Comparison of ENCODE assay signal across 1 cellular context in genomic region chr11:61682093-61682732, GRCh38.
TF ChIP-seq lines count a peak whose summit lies in the region.

No MANE protein-coding gene starts in this region.

TF ChIP-seq in HepG2, 621 proteins besides CTCF, POLR2A, EP300 and RAD21 (continued from another document and continues in another):
- no peak for TF ChIP-seq ZNF275 (CRISPR knock-in tag; IDR thresholded peaks at IDR 0.05; ENCODE audit: borderline replicate concordance)
- peak; percentile 79 for TF ChIP-seq HOXA5 (CRISPR knock-in tag; IDR thresholded peaks at IDR 0.05)
- no peak; the same call in 1 of the 2 replicates for TF ChIP-seq RFXANK (CRISPR knock-in tag; IDR thresholded peaks at IDR 0.05)
- TF ChIP-seq KLF11 (CRISPR knock-in tag; IDR thresholded peaks at IDR 0.05) = peak; percentile 61; the same call in 1 of the 2 replicates
- TF ChIP-seq SATB2 (CRISPR knock-in tag; IDR thresholded peaks at IDR 0.05) = peak; percentile 47; the same call in 1 of the 2 replicates
- TF ChIP-seq ZBTB38 (CRISPR knock-in tag; IDR thresholded peaks at IDR 0.05) = peak; percentile 86
- peak; percentile 82 for TF ChIP-seq SKI (IDR thresholded peaks at IDR 0.05; ENCODE audit: partially characterized antibody)
- TF ChIP-seq ZNF883 (CRISPR knock-in tag; IDR thresholded peaks at IDR 0.05; ENCODE audit: not compliant biosample characterization) = peak; percentile 52
- 0 out of 2 replicates have a peak, but pooled peaks have one; percentile 23 for TF ChIP-seq KDM3A (CRISPR knock-in tag; IDR thresholded peaks at IDR 0.05; ENCODE audit: low read depth)
- TF ChIP-seq IKZF4 (CRISPR knock-in tag; IDR thresholded peaks at IDR 0.05; ENCODE audit: borderline replicate concordance, low read depth, not compliant biosample characterization) = peak; percentile 73
- TF ChIP-seq REL (CRISPR knock-in tag; conservative IDR thresholded peaks at IDR 0.05) = 0 out of 2 replicates have a peak, but pooled peaks have one; percentile 51
- no peak for TF ChIP-seq ZNF446 (CRISPR knock-in tag; IDR thresholded peaks at IDR 0.05)
- TF ChIP-seq, protein P1, sequence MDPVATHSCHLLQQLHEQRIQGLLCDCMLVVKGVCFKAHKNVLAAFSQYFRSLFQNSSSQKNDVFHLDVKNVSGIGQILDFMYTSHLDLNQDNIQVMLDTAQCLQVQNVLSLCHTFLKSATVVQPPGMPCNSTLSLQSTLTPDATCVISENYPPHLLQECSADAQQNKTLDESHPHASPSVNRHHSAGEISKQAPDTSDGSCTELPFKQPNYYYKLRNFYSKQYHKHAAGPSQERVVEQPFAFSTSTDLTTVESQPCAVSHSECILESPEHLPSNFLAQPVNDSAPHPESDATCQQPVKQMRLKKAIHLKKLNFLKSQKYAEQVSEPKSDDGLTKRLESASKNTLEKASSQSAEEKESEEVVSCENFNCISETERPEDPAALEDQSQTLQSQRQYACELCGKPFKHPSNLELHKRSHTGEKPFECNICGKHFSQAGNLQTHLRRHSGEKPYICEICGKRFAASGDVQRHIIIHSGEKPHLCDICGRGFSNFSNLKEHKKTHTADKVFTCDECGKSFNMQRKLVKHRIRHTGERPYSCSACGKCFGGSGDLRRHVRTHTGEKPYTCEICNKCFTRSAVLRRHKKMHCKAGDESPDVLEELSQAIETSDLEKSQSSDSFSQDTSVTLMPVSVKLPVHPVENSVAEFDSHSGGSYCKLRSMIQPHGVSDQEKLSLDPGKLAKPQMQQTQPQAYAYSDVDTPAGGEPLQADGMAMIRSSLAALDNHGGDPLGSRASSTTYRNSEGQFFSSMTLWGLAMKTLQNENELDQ (CRISPR knock-in tag; IDR thresholded peaks at IDR 0.05; ENCODE audit: borderline replicate concordance) = no peak
- TF ChIP-seq KAT2B (IDR thresholded peaks at IDR 0.05; ENCODE audit: borderline replicate concordance, low read depth, low read length) = no peak
- TF ChIP-seq ZSCAN29 (CRISPR knock-in tag; conservative IDR thresholded peaks at IDR 0.05) = no peak; the same call in 1 of the 2 replicates
- TF ChIP-seq PCBP2 (optimal IDR thresholded peaks at IDR 0.05; ENCODE audit: low read depth, low read length, poor library complexity, severe bottlenecking) = no peak
- TF ChIP-seq PBX2 (CRISPR knock-in tag; IDR thresholded peaks at IDR 0.05) = no peak
- TF ChIP-seq, protein P2, sequence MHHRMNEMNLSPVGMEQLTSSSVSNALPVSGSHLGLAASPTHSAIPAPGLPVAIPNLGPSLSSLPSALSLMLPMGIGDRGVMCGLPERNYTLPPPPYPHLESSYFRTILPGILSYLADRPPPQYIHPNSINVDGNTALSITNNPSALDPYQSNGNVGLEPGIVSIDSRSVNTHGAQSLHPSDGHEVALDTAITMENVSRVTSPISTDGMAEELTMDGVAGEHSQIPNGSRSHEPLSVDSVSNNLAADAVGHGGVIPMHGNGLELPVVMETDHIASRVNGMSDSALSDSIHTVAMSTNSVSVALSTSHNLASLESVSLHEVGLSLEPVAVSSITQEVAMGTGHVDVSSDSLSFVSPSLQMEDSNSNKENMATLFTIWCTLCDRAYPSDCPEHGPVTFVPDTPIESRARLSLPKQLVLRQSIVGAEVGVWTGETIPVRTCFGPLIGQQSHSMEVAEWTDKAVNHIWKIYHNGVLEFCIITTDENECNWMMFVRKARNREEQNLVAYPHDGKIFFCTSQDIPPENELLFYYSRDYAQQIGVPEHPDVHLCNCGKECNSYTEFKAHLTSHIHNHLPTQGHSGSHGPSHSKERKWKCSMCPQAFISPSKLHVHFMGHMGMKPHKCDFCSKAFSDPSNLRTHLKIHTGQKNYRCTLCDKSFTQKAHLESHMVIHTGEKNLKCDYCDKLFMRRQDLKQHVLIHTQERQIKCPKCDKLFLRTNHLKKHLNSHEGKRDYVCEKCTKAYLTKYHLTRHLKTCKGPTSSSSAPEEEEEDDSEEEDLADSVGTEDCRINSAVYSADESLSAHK (CRISPR knock-in tag; IDR thresholded peaks at IDR 0.05; ENCODE audit: borderline replicate concordance) = no peak
- TF ChIP-seq MXD3 (CRISPR knock-in tag; IDR thresholded peaks at IDR 0.05) = peak; percentile 91
- peak; percentile 87 for TF ChIP-seq HIVEP1 (CRISPR knock-in tag; IDR thresholded peaks at IDR 0.05)
- peak; percentile 82; the same call in 1 of the 2 replicates for TF ChIP-seq NR0B2 (CRISPR knock-in tag; IDR thresholded peaks at IDR 0.05)
- no peak for TF ChIP-seq ZNF703 (CRISPR knock-in tag; IDR thresholded peaks at IDR 0.05; ENCODE audit: borderline replicate concordance)
- peak; percentile 89 for TF ChIP-seq KAT8 (CRISPR knock-in tag; IDR thresholded peaks at IDR 0.05)
- TF ChIP-seq TMF1 (CRISPR knock-in tag; IDR thresholded peaks at IDR 0.05; ENCODE audit: low read depth) = peak; percentile 76; the same call in 1 of the 2 replicates
- peak; percentile 82 for TF ChIP-seq JUN (CRISPR knock-in tag; IDR thresholded peaks at IDR 0.05)
- no peak for TF ChIP-seq CBX5 (CRISPR knock-in tag; IDR thresholded peaks at IDR 0.05; ENCODE audit: borderline replicate concordance)
- TF ChIP-seq KLF13 (CRISPR knock-in tag; IDR thresholded peaks at IDR 0.05) = no peak
- TF ChIP-seq, protein P3, sequence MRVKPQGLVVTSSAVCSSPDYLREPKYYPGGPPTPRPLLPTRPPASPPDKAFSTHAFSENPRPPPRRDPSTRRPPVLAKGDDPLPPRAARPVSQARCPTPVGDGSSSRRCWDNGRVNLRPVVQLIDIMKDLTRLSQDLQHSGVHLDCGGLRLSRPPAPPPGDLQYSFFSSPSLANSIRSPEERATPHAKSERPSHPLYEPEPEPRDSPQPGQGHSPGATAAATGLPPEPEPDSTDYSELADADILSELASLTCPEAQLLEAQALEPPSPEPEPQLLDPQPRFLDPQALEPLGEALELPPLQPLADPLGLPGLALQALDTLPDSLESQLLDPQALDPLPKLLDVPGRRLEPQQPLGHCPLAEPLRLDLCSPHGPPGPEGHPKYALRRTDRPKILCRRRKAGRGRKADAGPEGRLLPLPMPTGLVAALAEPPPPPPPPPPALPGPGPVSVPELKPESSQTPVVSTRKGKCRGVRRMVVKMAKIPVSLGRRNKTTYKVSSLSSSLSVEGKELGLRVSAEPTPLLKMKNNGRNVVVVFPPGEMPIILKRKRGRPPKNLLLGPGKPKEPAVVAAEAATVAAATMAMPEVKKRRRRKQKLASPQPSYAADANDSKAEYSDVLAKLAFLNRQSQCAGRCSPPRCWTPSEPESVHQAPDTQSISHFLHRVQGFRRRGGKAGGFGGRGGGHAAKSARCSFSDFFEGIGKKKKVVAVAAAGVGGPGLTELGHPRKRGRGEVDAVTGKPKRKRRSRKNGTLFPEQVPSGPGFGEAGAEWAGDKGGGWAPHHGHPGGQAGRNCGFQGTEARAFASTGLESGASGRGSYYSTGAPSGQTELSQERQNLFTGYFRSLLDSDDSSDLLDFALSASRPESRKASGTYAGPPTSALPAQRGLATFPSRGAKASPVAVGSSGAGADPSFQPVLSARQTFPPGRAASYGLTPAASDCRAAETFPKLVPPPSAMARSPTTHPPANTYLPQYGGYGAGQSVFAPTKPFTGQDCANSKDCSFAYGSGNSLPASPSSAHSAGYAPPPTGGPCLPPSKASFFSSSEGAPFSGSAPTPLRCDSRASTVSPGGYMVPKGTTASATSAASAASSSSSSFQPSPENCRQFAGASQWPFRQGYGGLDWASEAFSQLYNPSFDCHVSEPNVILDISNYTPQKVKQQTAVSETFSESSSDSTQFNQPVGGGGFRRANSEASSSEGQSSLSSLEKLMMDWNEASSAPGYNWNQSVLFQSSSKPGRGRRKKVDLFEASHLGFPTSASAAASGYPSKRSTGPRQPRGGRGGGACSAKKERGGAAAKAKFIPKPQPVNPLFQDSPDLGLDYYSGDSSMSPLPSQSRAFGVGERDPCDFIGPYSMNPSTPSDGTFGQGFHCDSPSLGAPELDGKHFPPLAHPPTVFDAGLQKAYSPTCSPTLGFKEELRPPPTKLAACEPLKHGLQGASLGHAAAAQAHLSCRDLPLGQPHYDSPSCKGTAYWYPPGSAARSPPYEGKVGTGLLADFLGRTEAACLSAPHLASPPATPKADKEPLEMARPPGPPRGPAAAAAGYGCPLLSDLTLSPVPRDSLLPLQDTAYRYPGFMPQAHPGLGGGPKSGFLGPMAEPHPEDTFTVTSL (CRISPR knock-in tag; IDR thresholded peaks at IDR 0.05; ENCODE audit: borderline replicate concordance) = no peak
- peak; percentile 81 for TF ChIP-seq ZNF317 (CRISPR knock-in tag; IDR thresholded peaks at IDR 0.05)
- no peak for TF ChIP-seq GTF2F1 (IDR thresholded peaks at IDR 0.05; ENCODE audit: low read length)
- peak; percentile 88 for TF ChIP-seq ZNF644 (CRISPR knock-in tag; IDR thresholded peaks at IDR 0.05; ENCODE audit: low read depth)
- no peak for TF ChIP-seq MAF1 (CRISPR knock-in tag; IDR thresholded peaks at IDR 0.05; ENCODE audit: borderline replicate concordance)
- TF ChIP-seq USF2 (IDR thresholded peaks at IDR 0.05; ENCODE audit: low read depth, low read length) = peak; percentile 89
- TF ChIP-seq USF2 (CRISPR knock-in tag; IDR thresholded peaks at IDR 0.05; ENCODE audit: borderline replicate concordance) = peak; percentile 83; the same call in 1 of the 2 replicates
- no peak for TF ChIP-seq GZF1 (CRISPR knock-in tag; IDR thresholded peaks at IDR 0.05)
- TF ChIP-seq SP4 (CRISPR knock-in tag; IDR thresholded peaks at IDR 0.05) = peak; percentile 55
- no peak for TF ChIP-seq ZFP82 (CRISPR knock-in tag; IDR thresholded peaks at IDR 0.05; ENCODE audit: borderline replicate concordance)
- peak; percentile 61 for TF ChIP-seq HIC2 (CRISPR knock-in tag; IDR thresholded peaks at IDR 0.05; ENCODE audit: low read depth)
- TF ChIP-seq ETV5 (CRISPR knock-in tag; IDR thresholded peaks at IDR 0.05; ENCODE audit: borderline replicate concordance) = peak; percentile 93
- TF ChIP-seq HDAC2 (CRISPR knock-in tag; IDR thresholded peaks at IDR 0.05) = peak; percentile 95
- peak; percentile 84; the same call in 1 of the 2 replicates for TF ChIP-seq ZNF205 (CRISPR knock-in tag; IDR thresholded peaks at IDR 0.05)
- TF ChIP-seq HINFP (CRISPR knock-in tag; IDR thresholded peaks at IDR 0.05; ENCODE audit: low read depth) = peak; percentile 83
- TF ChIP-seq CAMTA2 (CRISPR knock-in tag; IDR thresholded peaks at IDR 0.05; ENCODE audit: borderline replicate concordance) = no peak
- no peak for TF ChIP-seq KDM5A (IDR thresholded peaks at IDR 0.05; ENCODE audit: borderline replicate concordance, low read length)
- TF ChIP-seq PCBP1 (IDR thresholded peaks at IDR 0.05; ENCODE audit: borderline replicate concordance, low read depth, low read length) = no peak
